27 cellular contexts compared by ENCODE assay signal in genomic region chr2:10230499-10230898, GRCh38.
DNase-seq lines count a peak whose midpoint lies in the region; ATAC-seq, FAIRE-seq and TF ChIP-seq lines count a peak whose summit lies in the region.
"Had no signal": no experiment of that assay in that cellular context is flagged by ENCODE, and none has a peak within 500 bp of the region (broad histone marks: within the 10 kb centered on the region; RNA-seq: fewer than 3 reads in every experiment).

No MANE protein-coding gene starts in this region.

- no peaks in the 10 kb centered on the region for H3K9me3 ChIP-seq in heart right ventricle
- no peaks in the 10 kb centered on the region for H3K9me3 ChIP-seq in HepG2 (ENCODE audit: low read length)
- H3K9me3 ChIP-seq in right lobe of liver: no peaks in the 10 kb centered on the region
- H3K9me3 ChIP-seq in IMR-90 (ENCODE audit: control insufficient read depth, insufficient read depth, low read length): no peaks in the 10 kb centered on the region
- H3K9me3 ChIP-seq: A549; BLaER1 treated with 17β-estradiol and CSF1 and Interleukin-3, amounts not matched to agents 10 nM and 100 nM had no signal

- in situ Hi-C loops in HepG2 (cut with HindIII; ENCODE audit: extremely low pct_ligation_motif_present, low pct_unique_long_range_greater_than_20kb) (no loop called here), IMR-90 (cut with MboI; ENCODE audit: low sequenced_read_pairs) (no loop called here)

- no peak overlapping the region for H4K91ac ChIP-seq in IMR-90 (ENCODE audit: insufficient read depth, low read depth, low read length)

- no peaks in the 10 kb centered on the region; the same call in 1 of the 2 replicates for H4K20me1 ChIP-seq in HepG2 (ENCODE audit: insufficient read depth, low read length)
- H4K20me1 ChIP-seq in IMR-90 (ENCODE audit: insufficient read depth, low read length): no peaks in the 10 kb centered on the region

- H3K27me3 ChIP-seq in heart right ventricle (peaks cover 0 to under 1% (median 0%) of the 10 kb centered on the region in 7 donors), HepG2 (ENCODE audit: control insufficient read depth in 1 of 2, insufficient read depth in 2 of 2, low read length in 2 of 2) (peaks cover 18 to 83% of the 10 kb centered on the region in 2 experiments; a peak in 4 of 5 replicates), right lobe of liver (no peaks in the 10 kb centered on the region), IMR-90 (ENCODE audit: control insufficient read depth, insufficient read depth, low read length) (peaks cover 17% of the 10 kb centered on the region)

- H3K4me2 ChIP-seq in HepG2 (ENCODE audit: low read depth, low read length) (no peak overlapping the region), IMR-90 (ENCODE audit: low read depth, low read length) (no peak overlapping the region)
- H3K4me2 ChIP-seq: A549; BLaER1 treated with 17β-estradiol and CSF1 and Interleukin-3, amounts not matched to agents 10 nM and 100 nM had no signal

- H3K9ac ChIP-seq in HepG2 (ENCODE audit: insufficient read depth, low read depth, low read length) (no peak overlapping the region), IMR-90 (ENCODE audit: low read depth, low read length) (no peak overlapping the region)
- H3K9ac ChIP-seq: BLaER1 treated with 17β-estradiol and CSF1 and Interleukin-3, amounts not matched to agents 10 nM and 100 nM had no signal

- H3K4ac ChIP-seq in IMR-90 (ENCODE audit: low read depth, low read length): no peak overlapping the region

- no peak overlapping the region for H3K56ac ChIP-seq in IMR-90 (ENCODE audit: extremely low read depth, insufficient read depth, low read length)

- no peaks in the 10 kb centered on the region for H3K36me3 ChIP-seq in heart right ventricle
- H3K36me3 ChIP-seq in HepG2 (replicated peaks in 1 of 2; ENCODE audit: control insufficient read depth in 1 of 2, insufficient read depth in 2 of 2, low read length in 2 of 2): no peaks in the 10 kb centered on the region
- no peaks in the 10 kb centered on the region for H3K36me3 ChIP-seq in right lobe of liver
- H3K36me3 ChIP-seq in IMR-90 (ENCODE audit: control insufficient read depth, insufficient read depth, low read length): no peaks in the 10 kb centered on the region
- H3K36me3 ChIP-seq: BLaER1 treated with 17β-estradiol and CSF1 and Interleukin-3, amounts not matched to agents 10 nM and 100 nM had no signal

- H2BK5ac ChIP-seq in IMR-90 (ENCODE audit: low read depth, low read length, poor library complexity, severe bottlenecking): no peak overlapping the region

- DNase-seq in Right ventricle myocardium superior (peak; percentile 1), heart right ventricle (no peak), HepG2 (ENCODE audit: low spot score) (no peak), right lobe of liver (no peak), IMR-90 (no peak), islet precursor cell (peak; percentile 17), HTR-8/SVneo (ENCODE audit: insufficient read length, low spot score) (no peak)
- DNase-seq: AML-193; CD4-positive, alpha-beta memory T cell; CD4-positive, CD25-positive, alpha-beta regulatory T cell; CD8-positive, alpha-beta memory T cell; COR-L47; DMS 273 treated with DMSO at 0.1 percent for 48 hours; DMS153; DMS53; DMS79; DND-41; EL; GDM1 had no signal

- TF ChIP-seq RAD21 in HepG2 (CRISPR knock-in tag; IDR thresholded peaks at IDR 0.05): no peak
- TF ChIP-seq RAD21 in IMR-90 (IDR thresholded peaks at IDR 0.05; ENCODE audit: low read length): no peak

- CTCF ChIA-PET in HepG2 (lab: Yijun Ruan, JAX; ENCODE audit: low intra/inter-chr PET ratio, low total read pairs): no interaction called here
- CTCF ChIA-PET in IMR-90 (lab: Yijun Ruan, JAX): interaction anchor here (0.9 kb wide), 1 partner anchor 133 kb away, joined by 3 read pairs; no protein-coding TSS in a partner anchor

- no peak overlapping the region for H2BK20ac ChIP-seq in IMR-90 (ENCODE audit: low read depth, low read length)

- H3K14ac ChIP-seq in IMR-90 (replicated peaks; ENCODE audit: low read depth, low read length): no peak overlapping the region

- no peak overlapping the region for H4K8ac ChIP-seq in IMR-90 (ENCODE audit: low read depth in 2 of 2, low read length in 2 of 2)

- 95 to 97% methylated on average over 5 of the region's 5 CpGs for WGBS in heart right ventricle, 2 donors
- WGBS in HepG2 (ENCODE audit: low lambda C conversion rate): 76% methylated on average over 4 of the region's 5 CpGs
- 97% methylated on average over 4 of the region's 5 CpGs for WGBS in right lobe of liver (ENCODE audit: insufficient coverage, low coverage, low lambda C conversion rate, missing lambda C conversion rate)
- 40% methylated on average over 1 of the region's 5 CpGs; no CpG with 5 or more reads in 1 of the 2 experiments for WGBS in IMR-90 (ENCODE audit: extremely low coverage in 2 of 2, insufficient read length in 1 of 2), 2 experiments

- H3K9me1 ChIP-seq in IMR-90 (ENCODE audit: insufficient read depth, low read length): peaks cover 9% of the 10 kb centered on the region; the same call in 1 of the 2 replicates

- POLR2A ChIA-PET in HepG2 (lab: Yijun Ruan, JAX) (no interaction called here), IMR-90 (lab: Charles Lee; ENCODE audit: unreplicated experiment) (no interaction called here)

- FAIRE-seq in HepG2 (lab: Jason Lieb, UNC): no peak
- FAIRE-seq in HTR-8/SVneo (lab: Jason Lieb, UNC): no peak
- FAIRE-seq: A549, GM12878, GM12892, GM18507 had no signal

- BruUV-seq in HepG2 (replicated peaks; lab: Mats Ljungman, UMichigan) (no TSS peak), IMR-90 (replicated peaks; lab: Mats Ljungman, UMichigan) (no TSS peak)

- H4K5ac ChIP-seq in IMR-90 (ENCODE audit: low read depth, low read length): no peak overlapping the region

- H3K18ac ChIP-seq in IMR-90 (ENCODE audit: low read depth, low read length): no peak overlapping the region

- TF ChIP-seq POLR2A in HepG2 (IDR thresholded peaks at IDR 0.05; ENCODE audit: insufficient read depth in 1 of 2, low read depth in 2 of 2, low read length in 2 of 2): no peak
- no peak for TF ChIP-seq POLR2A in right lobe of liver (IDR thresholded peaks at IDR 0.05)
- no peak for TF ChIP-seq POLR2A in IMR-90 (IDR thresholded peaks at IDR 0.05; ENCODE audit: low read depth, low read length)

- H3K4me1 ChIP-seq in heart right ventricle: peaks cover 0 to 41% (median 9%) of the 10 kb centered on the region in 9 donors
- H3K4me1 ChIP-seq in HepG2 (ENCODE audit: insufficient read depth, low read length): peaks cover 43% of the 10 kb centered on the region
- H3K4me1 ChIP-seq in right lobe of liver: no peaks in the 10 kb centered on the region
- no peaks in the 10 kb centered on the region for H3K4me1 ChIP-seq in IMR-90 (ENCODE audit: control insufficient read depth, insufficient read depth, low read length)

- H3K27ac ChIP-seq in heart right ventricle: no peak overlapping the region
- H3K27ac ChIP-seq in HepG2 (ENCODE audit: extremely low read length, insufficient read depth, low read length): no peak overlapping the region
- no peak overlapping the region for H3K27ac ChIP-seq in right lobe of liver
- no peak overlapping the region for H3K27ac ChIP-seq in IMR-90 (ENCODE audit: insufficient read depth, low read length)
- H3K27ac ChIP-seq: 22Rv1; A549; BLaER1 treated with 17β-estradiol and CSF1 and Interleukin-3, amounts not matched to agents 10 nM and 100 nM; C4-2B had no signal

- H2AK9ac ChIP-seq in IMR-90 (replicated peaks; ENCODE audit: low read depth, low read length, poor library complexity): no peak overlapping the region

- H2BK15ac ChIP-seq in IMR-90 (ENCODE audit: low read depth, low read length): no peak overlapping the region

- H3K79me2 ChIP-seq in HepG2 (ENCODE audit: insufficient read depth, low read length): no peaks in the 10 kb centered on the region

- intact Hi-C loops in Right ventricle myocardium superior (cut with DNase I) (no loop called here), heart right ventricle (cut with DNase I) (no loop called here), HepG2 (cut with micrococcal nuclease; ENCODE audit: unreplicated experiment) (no loop called here), right lobe of liver (cut with DNase I) (no loop called here), IMR-90 (cut with micrococcal nuclease) (no loop called here)

- no peak overlapping the region for H2BK120ac ChIP-seq in IMR-90 (ENCODE audit: low read depth, low read length)

- TF ChIP-seq EP300 in HepG2 (IDR thresholded peaks at IDR 0.05; ENCODE audit: low read depth in 2 of 2, low read length in 2 of 2) (no peak), HepG2 (CRISPR knock-in tag; IDR thresholded peaks at IDR 0.05; ENCODE audit: borderline replicate concordance) (no peak)

- no peaks in the 10 kb centered on the region for H3K79me1 ChIP-seq in IMR-90 (ENCODE audit: low read depth in 1 of 2, low read length in 2 of 2)

- H3K23ac ChIP-seq in IMR-90 (ENCODE audit: low read depth, low read length): no peak overlapping the region

- H3K4me3 ChIP-seq in heart right ventricle (no peak overlapping the region), HepG2 (replicated peaks in 1 of 3; ENCODE audit: insufficient read depth in 1 of 3, low read depth in 2 of 3, low read length in 3 of 3) (no peak overlapping the region), right lobe of liver (no peak overlapping the region), IMR-90 (ENCODE audit: insufficient read depth, low read depth, low read length) (no peak overlapping the region)
- H3K4me3 ChIP-seq: A549; BLaER1 treated with 17β-estradiol and CSF1 and Interleukin-3, amounts not matched to agents 10 nM and 100 nM; GM12878 had no signal

- H2AFZ ChIP-seq in HepG2 (ENCODE audit: low read length) (no peak overlapping the region), IMR-90 (replicated peaks; ENCODE audit: low read length, poor library complexity) (peak overlapping the region; percentile 32)

- TF ChIP-seq CTCF in heart right ventricle (IDR thresholded peaks at IDR 0.05) (no peak), HepG2 (CRISPR knock-in tag; IDR thresholded peaks at IDR 0.05) (no peak), right lobe of liver (IDR thresholded peaks at IDR 0.05) (no peak), IMR-90 (conservative IDR thresholded peaks at IDR 0.05; ENCODE audit: low read depth, low read length) (no peak)

- no peak overlapping the region for H2AK5ac ChIP-seq in IMR-90 (ENCODE audit: low read depth, low read length)

- ATAC-seq in Right ventricle myocardium superior (ENCODE audit: poor library complexity) (no peak), heart right ventricle (no peak), HepG2 (no peak), right lobe of liver (no peak), IMR-90 (ENCODE audit: low read depth) (no peak), HG02840 (IDR thresholded peaks at IDR 0.05; ENCODE audit: low FRiP score, unreplicated experiment) (no peak)
- ATAC-seq: A549, GM12878 had no signal

- dilution Hi-C loops in IMR-90 (cut with HindIII; ENCODE audit: low sequenced_read_pairs, unreplicated experiment): no loop called here

TF ChIP-seq in HepG2, 621 proteins besides CTCF, POLR2A, EP300 and RAD21:
- TF ChIP-seq HOXD1 (CRISPR knock-in tag; IDR thresholded peaks at IDR 0.05): no peak
- TF ChIP-seq ZNF12 (CRISPR knock-in tag; IDR thresholded peaks at IDR 0.05): peak; percentile 95
- TF ChIP-seq HHEX (CRISPR knock-in tag; IDR thresholded peaks at IDR 0.05): no peak

TF ChIP-seq in IMR-90, 13 proteins besides CTCF, POLR2A, EP300 and RAD21 (continues in another document):
- TF ChIP-seq MXI1 (IDR thresholded peaks at IDR 0.05; ENCODE audit: borderline replicate concordance, low read depth, low read length): no peak

Comparison
In these comparisons a context has a peak if more than half of its experiments do, and no peak if none do; other contexts are left out.
1. DNase-seq: peak in Right ventricle myocardium superior (single experiment) and islet precursor cell (single experiment); none in heart right ventricle (0 of 2), HepG2 (single experiment), right lobe of liver (0 of 3), IMR-90 (single experiment) and HTR-8/SVneo (single experiment).